Comparison of ENCODE assay signal across 30 cellular contexts in the genomic region with DNA sequence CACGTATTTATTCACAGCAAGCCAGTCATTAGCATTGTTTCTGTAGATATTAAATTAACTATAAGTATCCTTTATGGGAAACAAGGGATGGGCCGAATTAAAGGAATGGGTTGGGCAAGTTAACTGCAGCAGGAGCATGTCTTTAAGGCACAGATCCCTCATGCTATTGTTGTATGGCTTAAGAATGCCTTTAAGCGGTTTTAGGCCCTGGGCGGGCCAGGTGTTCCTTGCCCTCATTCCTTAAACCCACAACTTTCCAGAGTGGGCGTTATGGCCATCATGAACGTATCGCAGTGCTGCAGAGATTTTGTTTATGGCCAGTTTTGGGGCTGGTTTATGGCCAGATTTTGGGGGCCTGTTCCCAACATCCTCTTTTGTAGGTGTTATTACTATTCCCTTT.
"Had no signal": no experiment of that assay in that cellular context is flagged by ENCODE, and none has a peak within 500 bp of the region (broad histone marks: within the 10 kb centered on the region; RNA-seq: fewer than 3 reads in every experiment).

No MANE protein-coding gene starts in this region.

- ATAC-seq: activated CD4-positive, CD25-positive, alpha-beta regulatory T cell treated with anti-CD3 and anti-CD28 coated beads, Interleukin-2, amount 50 U/mL, for 24 hours; activated CD8-positive, alpha-beta T cell treated with anti-CD3 and anti-CD28 coated beads for 36 hours; activated T-cell treated with anti-CD3 and anti-CD28 coated beads, Interleukin-2, amount 50 U/mL, for 4 hours; activated T-helper 17 cell treated with anti-CD3 and anti-CD28 coated beads, Interleukin-2, amount 50 U/mL, for 72 hours; gastroesophageal sphincter; T-helper 17 cell had no signal

- H3K27me3 Mint-ChIP-seq: activated B cell treated with CpG ODN at 0.5 μM for 24 hours; activated CD8-positive, alpha-beta T cell treated with anti-CD3 and anti-CD28 coated beads for 36 hours; activated naive CD8-positive, alpha-beta T cell; activated T-helper 17 cell treated with anti-CD3 and anti-CD28 coated beads, Interleukin-2, amount 50 U/mL, for 72 hours; T-helper 17 cell had no signal

- H3K36me3 ChIP-seq: brain microvascular endothelial cell, esophagus squamous epithelium, gastroesophageal sphincter, WERI-Rb-1 had no signal

- H3K27ac ChIP-seq: brain microvascular endothelial cell, epithelial cell of prostate, esophagus squamous epithelium, gastroesophageal sphincter, WERI-Rb-1 had no signal

- H3K27ac Mint-ChIP-seq: activated B cell treated with CpG ODN at 0.5 μM for 24 hours; activated CD8-positive, alpha-beta T cell treated with anti-CD3 and anti-CD28 coated beads for 36 hours; activated naive CD8-positive, alpha-beta T cell; activated T-helper 17 cell treated with anti-CD3 and anti-CD28 coated beads, Interleukin-2, amount 50 U/mL, for 72 hours; T-helper 17 cell; T-helper 2 cell treated with Interferon-gamma antibody and Interleukin-4, amounts not matched to agents 5 μg/mL and 100 μg/mL, for 36 hours had no signal

- H3K9me3 ChIP-seq: esophagus squamous epithelium, gastroesophageal sphincter had no signal

- H3K4me3 Mint-ChIP-seq: activated B cell treated with CpG ODN at 0.5 μM for 24 hours; activated CD8-positive, alpha-beta T cell treated with anti-CD3 and anti-CD28 coated beads for 36 hours; activated naive CD8-positive, alpha-beta T cell; activated T-cell treated with anti-CD3 and anti-CD28 coated beads, Interleukin-2, amount 50 U/mL, for 4 hours; activated T-helper 17 cell treated with anti-CD3 and anti-CD28 coated beads, Interleukin-2, amount 50 U/mL, for 72 hours; T-helper 17 cell; T-helper 2 cell treated with Interferon-gamma antibody and Interleukin-4, amounts not matched to agents 5 μg/mL and 100 μg/mL, for 36 hours had no signal

- H3K27me3 ChIP-seq: brain microvascular endothelial cell, esophagus squamous epithelium, gastroesophageal sphincter had no signal

- H3K9me3 Mint-ChIP-seq: activated B cell treated with CpG ODN at 0.5 μM for 24 hours; activated CD8-positive, alpha-beta T cell treated with anti-CD3 and anti-CD28 coated beads for 36 hours; activated T-cell treated with anti-CD3 and anti-CD28 coated beads, Interleukin-2, amount 50 U/mL, for 4 hours; activated T-helper 17 cell treated with anti-CD3 and anti-CD28 coated beads, Interleukin-2, amount 50 U/mL, for 72 hours; T-helper 2 cell treated with Interferon-gamma antibody and Interleukin-4, amounts not matched to agents 5 μg/mL and 100 μg/mL, for 36 hours had no signal

- DNase-seq: activated B cell treated with CpG ODN at 0.5 μM for 24 hours; activated CD4-positive, alpha-beta T cell treated with anti-CD3 and anti-CD28 coated beads for 48 hours; activated CD4-positive, alpha-beta T cell treated with anti-CD3 and anti-CD28 coated beads, Interleukin-2, amount 50 U/mL, for 1 hour; activated CD4-positive, alpha-beta T cell treated with anti-CD3 and anti-CD28 coated beads, Interleukin-2, amount 50 U/mL, for 48 hours; activated CD8-positive, alpha-beta memory T cell treated with anti-CD3 and anti-CD28 coated beads for 24 hours; activated CD8-positive, alpha-beta T cell treated with anti-CD3 and anti-CD28 coated beads for 36 hours; activated effector memory CD4-positive, alpha-beta T cell treated with Interleukin-2 at 50 U/mL for 16 hours; activated gamma-delta T cell treated with Interleukin-2 at 50 U/mL for 16 hours; activated naive CD4-positive, alpha-beta T cell treated with anti-CD3 and anti-CD28 coated beads, Interleukin-2, amount 50 U/mL, for 16 hours; activated naive CD4-positive, alpha-beta T cell treated with Interleukin-2 at 50 U/mL for 16 hours; activated T-cell treated with anti-CD3 and anti-CD28 coated beads, Interleukin-2, amount 50 U/mL, for 4 hours; amniotic stem cell; anterior cingulate cortex; brain microvascular endothelial cell; caudate nucleus; cortex of kidney; dermis blood vessel endothelial cell; effector CD4-positive, alpha-beta T cell; esophagus squamous epithelium; foreskin melanocyte; T-helper 1 cell; T-helper 17 cell; T1000; WERI-Rb-1 had no signal

- H3K4me3 ChIP-seq: esophagus squamous epithelium, gastroesophageal sphincter had no signal
